2 cellular contexts compared by ENCODE assay signal in genomic region chr19:39557791-39558622, GRCh38.
A peak's percentile ranks its signal among the peaks of the same experiment; 100 is the strongest.
TF ChIP-seq lines count a peak whose summit lies in the region.

No MANE protein-coding gene starts in this region.

TF ChIP-seq in HEK293, 187 proteins besides CTCF, POLR2A, EP300 and RAD21 (continues in another document):
- TF ChIP-seq IKZF3 (tag by site-specific recombination; IDR thresholded peaks at IDR 0.05) (no peak), ZNF280D (tag by site-specific recombination; IDR thresholded peaks at IDR 0.05) (no peak), ZNF335 (tag by site-specific recombination; conservative IDR thresholded peaks at IDR 0.05) (no peak; the same call in 1 of the 2 replicates), YY1 (tag by site-specific recombination; IDR thresholded peaks at IDR 0.05) (no peak), BCL6B (tag by site-specific recombination; IDR thresholded peaks at IDR 0.05) (no peak), ZNF473 (tag by site-specific recombination; IDR thresholded peaks at IDR 0.05) (no peak), ZNF157 (tag by site-specific recombination; IDR thresholded peaks at IDR 0.05) (no peak), ZNF114 (tag by site-specific recombination; IDR thresholded peaks at IDR 0.05) (no peak), ZNF398 (tag by site-specific recombination; IDR thresholded peaks at IDR 0.05) (no peak), ZNF23 (tag by site-specific recombination; IDR thresholded peaks at IDR 0.05; ENCODE audit: borderline replicate concordance) (no peak), ZNF561 (tag by site-specific recombination; IDR thresholded peaks at IDR 0.05; ENCODE audit: borderline replicate concordance) (no peak), ZNF366 (tag by site-specific recombination; conservative IDR thresholded peaks at IDR 0.05) (peak; percentile 74; the same call in 1 of the 2 replicates), ZNF580 (tag by site-specific recombination; IDR thresholded peaks at IDR 0.05) (no peak), PRDM10 (tag by site-specific recombination; IDR thresholded peaks at IDR 0.05) (peak; percentile 12; the same call in 1 of the 2 replicates), ZNF24 (tag by site-specific recombination; IDR thresholded peaks at IDR 0.05) (no peak), ZNF660 (tag by site-specific recombination; IDR thresholded peaks at IDR 0.05) (no peak)

TF ChIP-seq in HepG2, 621 proteins besides CTCF, POLR2A, EP300 and RAD21:
- TF ChIP-seq CEBPG (CRISPR knock-in tag; IDR thresholded peaks at IDR 0.05) (0 out of 2 replicates have a peak, but pooled peaks have one; percentile 12), IRF2 (CRISPR knock-in tag; IDR thresholded peaks at IDR 0.05) (peak; percentile 96), KAT2B (IDR thresholded peaks at IDR 0.05; ENCODE audit: borderline replicate concordance, low read depth, low read length) (no peak), SAP130 (CRISPR knock-in tag; IDR thresholded peaks at IDR 0.05; ENCODE audit: low read depth) (peak; percentile 65), HDAC2 (CRISPR knock-in tag; IDR thresholded peaks at IDR 0.05) (0 out of 2 replicates have a peak, but pooled peaks have one; percentile 31), SIX4 (CRISPR knock-in tag; IDR thresholded peaks at IDR 0.05) (peak; percentile 93), RXRB (CRISPR knock-in tag; IDR thresholded peaks at IDR 0.05; ENCODE audit: borderline replicate concordance) (0 out of 2 replicates have a peak, but pooled peaks have one; percentile 12), CREB1 (IDR thresholded peaks at IDR 0.05) (peak; percentile 40; the same call in 1 of the 2 replicates), CREB1 (CRISPR knock-in tag; IDR thresholded peaks at IDR 0.05) (no peak; the same call in 1 of the 2 replicates), ZNF292 (CRISPR knock-in tag; IDR thresholded peaks at IDR 0.05; ENCODE audit: borderline replicate concordance, low read depth) (peak; percentile 54; the same call in 1 of the 2 replicates), MIER2 (CRISPR knock-in tag; IDR thresholded peaks at IDR 0.05) (peak; percentile 21; the same call in 1 of the 2 replicates), SALL1 (CRISPR knock-in tag; IDR thresholded peaks at IDR 0.05) (0 out of 2 replicates have a peak, but pooled peaks have one; percentile 13), RFXAP (CRISPR knock-in tag; IDR thresholded peaks at IDR 0.05; ENCODE audit: borderline replicate concordance) (no peak), SRF (IDR thresholded peaks at IDR 0.05; ENCODE audit: low read depth, low read length) (no peak), CEBPB (IDR thresholded peaks at IDR 0.05; ENCODE audit: borderline replicate concordance, low read depth, low read length) (peak; percentile 33; the same call in 1 of the 2 replicates), ZNF563 (CRISPR knock-in tag; IDR thresholded peaks at IDR 0.05) (no peak), ARID5B (CRISPR knock-in tag; IDR thresholded peaks at IDR 0.05) (0 out of 2 replicates have a peak, but pooled peaks have one; percentile 11), ZNF800 (CRISPR knock-in tag; IDR thresholded peaks at IDR 0.05) (no peak), SIX1 (CRISPR knock-in tag; IDR thresholded peaks at IDR 0.05; ENCODE audit: borderline replicate concordance) (peak; percentile 92), IRF1 (CRISPR knock-in tag; IDR thresholded peaks at IDR 0.05; ENCODE audit: low read depth) (peak; percentile 97), LCORL (IDR thresholded peaks at IDR 0.05) (no peak), LCORL (CRISPR knock-in tag; IDR thresholded peaks at IDR 0.05) (peak; percentile 39; the same call in 1 of the 2 replicates), FOXA1 (IDR thresholded peaks at IDR 0.05) (no peak), FOXA1 (CRISPR knock-in tag; IDR thresholded peaks at IDR 0.05) (peak; percentile 54), GATAD2A (CRISPR knock-in tag; IDR thresholded peaks at IDR 0.05) (0 out of 2 replicates have a peak, but pooled peaks have one; percentile 18), SIN3A (IDR thresholded peaks at IDR 0.05; ENCODE audit: borderline replicate concordance, low read depth, low read length) (0 out of 2 replicates have a peak, but pooled peaks have one; percentile 16), ZNF646 (CRISPR knock-in tag; IDR thresholded peaks at IDR 0.05) (peak; percentile 86; the same call in 1 of the 2 replicates)
